Comparison of ENCODE assay signal across 13 cellular contexts in genomic region chr14:65251213-65251612, GRCh38.
DNase-seq lines count a peak whose midpoint lies in the region; ATAC-seq and TF ChIP-seq lines count a peak whose summit lies in the region.
"Had no signal": no experiment of that assay in that cellular context is flagged by ENCODE, and none has a peak within 500 bp of the region (broad histone marks: within the 10 kb centered on the region; RNA-seq: fewer than 3 reads in every experiment).

No MANE protein-coding gene starts in this region.

- dilution Hi-C loops in IMR-90 (cut with HindIII; ENCODE audit: low sequenced_read_pairs, unreplicated experiment) = no loop called here

- no peak overlapping the region for H2BK120ac ChIP-seq in IMR-90 (ENCODE audit: low read depth, low read length)

- H3K9ac ChIP-seq in IMR-90 (ENCODE audit: low read depth, low read length) = no peak overlapping the region
- H3K9ac ChIP-seq: BLaER1 had no signal

- no TSS peak for BruUV-seq in IMR-90 (replicated peaks; lab: Mats Ljungman, UMichigan)

- H3K56ac ChIP-seq in IMR-90 (ENCODE audit: extremely low read depth, insufficient read depth, low read length) = no peak overlapping the region

- H3K4me3 Mint-ChIP-seq in memory B cell = no peak overlapping the region

- no peaks in the 10 kb centered on the region; the same call in 1 of the 2 replicates for H3K9me1 ChIP-seq in IMR-90 (ENCODE audit: insufficient read depth, low read length)

- H3K27me3 ChIP-seq in AG04450 (ENCODE audit: control insufficient read depth, insufficient read depth, low read length) (no peaks in the 10 kb centered on the region), IMR-90 (ENCODE audit: control insufficient read depth, insufficient read depth, low read length) (no peaks in the 10 kb centered on the region)
- H3K27me3 ChIP-seq: BLaER1, MG63 had no signal

- H3K27me3 Mint-ChIP-seq in memory B cell = no peaks in the 10 kb centered on the region

- H3K9me3 ChIP-seq in AG04450 (ENCODE audit: control insufficient read depth, insufficient read depth, low read length) (no peaks in the 10 kb centered on the region; the same call in 1 of the 2 replicates), IMR-90 (ENCODE audit: control insufficient read depth, insufficient read depth, low read length) (no peaks in the 10 kb centered on the region)
- H3K9me3 ChIP-seq: BLaER1, MG63 had no signal

- H3K27ac ChIP-seq in AG04450 (ENCODE audit: low read depth, low read length) (peak overlapping the region; percentile 31), IMR-90 (ENCODE audit: insufficient read depth, low read length) (no peak overlapping the region)
- H3K27ac ChIP-seq: BLaER1 had no signal

- WGBS in IMR-90 (ENCODE audit: extremely low coverage in 2 of 2, insufficient read length in 1 of 2), 2 experiments = no CpG with 5 or more reads among the region's 1 CpG

- H3K9me3 Mint-ChIP-seq in memory B cell = no peaks in the 10 kb centered on the region

- DNase-seq in AG04450 (ENCODE audit: low read depth, low spot score) (peak; percentile 39), IMR-90 (peak; percentile 87), choroid plexus epithelial cell (ENCODE audit: low read depth) (peak; percentile 93), memory B cell (ENCODE audit: low spot score in 2 of 2) (no peak), NCI-H345 treated with DMSO at 0.1 percent for 48 hours (lab: John Stamatoyannopoulos, UW; ENCODE audit: unreplicated experiment) (no peak), NCI-H2081 (lab: John Stamatoyannopoulos, UW) (no peak), HT-29 (ENCODE audit: low spot score) (no peak)
- DNase-seq: amygdala, MG63, NCI-H510A treated with DMSO at 0.1 percent for 48 hours, SHP77 treated with DMSO at 0.1 percent for 48 hours had no signal

- no peak for TF ChIP-seq RAD21 in IMR-90 (IDR thresholded peaks at IDR 0.05; ENCODE audit: low read length)

- H2BK15ac ChIP-seq in IMR-90 (ENCODE audit: low read depth, low read length) = 0 out of 3 replicates have a peak overlapping the region, but pooled peaks have one; percentile 12

- H2BK5ac ChIP-seq in IMR-90 (ENCODE audit: low read depth, low read length, poor library complexity, severe bottlenecking) = no peak overlapping the region

- H3K14ac ChIP-seq in IMR-90 (replicated peaks; ENCODE audit: low read depth, low read length) = no peak overlapping the region

- H3K4me3 ChIP-seq in AG04450 (ENCODE audit: low read depth, low read length) (no peak overlapping the region), IMR-90 (ENCODE audit: insufficient read depth, low read depth, low read length) (no peak overlapping the region), choroid plexus epithelial cell (ENCODE audit: low read depth, low read length) (no peak overlapping the region)
- H3K4me3 ChIP-seq: BLaER1, MG63 had no signal

- no peaks in the 10 kb centered on the region for H3K36me3 ChIP-seq in IMR-90 (ENCODE audit: control insufficient read depth, insufficient read depth, low read length)
- H3K36me3 ChIP-seq: BLaER1, MG63 had no signal

- in situ Hi-C loops in IMR-90 (cut with MboI; ENCODE audit: low sequenced_read_pairs) = no loop called here

- H2AFZ ChIP-seq in IMR-90 (replicated peaks; ENCODE audit: low read length, poor library complexity) = peak overlapping the region; percentile 5

- no peak overlapping the region for H3K23ac ChIP-seq in IMR-90 (ENCODE audit: low read depth, low read length)

- H4K91ac ChIP-seq in IMR-90 (ENCODE audit: insufficient read depth, low read depth, low read length) = no peak overlapping the region

- peak overlapping the region; percentile 51; the same call in 1 of the 2 replicates for H2AK5ac ChIP-seq in IMR-90 (ENCODE audit: low read depth, low read length)

- POLR2A ChIA-PET in AG04450 (lab: Yijun Ruan, JAX) = no interaction called here
- POLR2A ChIA-PET in IMR-90 (lab: Charles Lee; ENCODE audit: unreplicated experiment) = no interaction called here

- no peaks in the 10 kb centered on the region for H4K20me1 ChIP-seq in IMR-90 (ENCODE audit: insufficient read depth, low read length)
- H4K20me1 ChIP-seq: BLaER1 had no signal

- no peak for TF ChIP-seq POLR2A in IMR-90 (IDR thresholded peaks at IDR 0.05; ENCODE audit: low read depth, low read length)

- 0 out of 2 replicates have a peak, but pooled peaks have one; percentile 18 for ATAC-seq in IMR-90 (ENCODE audit: low read depth)
- ATAC-seq in memory B cell (ENCODE audit: low read depth) = no peak
- ATAC-seq in HG02571 (IDR thresholded peaks at IDR 0.05; ENCODE audit: unreplicated experiment) = no peak

- intact Hi-C loops in IMR-90 (cut with micrococcal nuclease) = no loop called here

- H3K4me1 ChIP-seq in IMR-90 (ENCODE audit: control insufficient read depth, insufficient read depth, low read length) = peaks cover 13% of the 10 kb centered on the region
- H3K4me1 ChIP-seq: BLaER1 had no signal

- H3K4me1 Mint-ChIP-seq in memory B cell = peaks cover 20% of the 10 kb centered on the region

- no peaks in the 10 kb centered on the region for H3K79me1 ChIP-seq in IMR-90 (ENCODE audit: low read depth in 1 of 2, low read length in 2 of 2)

- H2AK9ac ChIP-seq in IMR-90 (replicated peaks; ENCODE audit: low read depth, low read length, poor library complexity) = no peak overlapping the region

- no peak overlapping the region for H4K8ac ChIP-seq in IMR-90 (ENCODE audit: low read depth in 2 of 2, low read length in 2 of 2)

- CTCF ChIA-PET in AG04450 (lab: Charles Lee) (no interaction called here), IMR-90 (lab: Yijun Ruan, JAX) (no interaction called here)

- TF ChIP-seq CTCF in AG04450 (IDR thresholded peaks at IDR 0.05; ENCODE audit: low read depth, low read length) (no peak), IMR-90 (conservative IDR thresholded peaks at IDR 0.05; ENCODE audit: low read depth, low read length) (no peak), choroid plexus epithelial cell (conservative IDR thresholded peaks at IDR 0.05; ENCODE audit: low read depth, low read length) (no peak)

- H4K5ac ChIP-seq in IMR-90 (ENCODE audit: low read depth, low read length) = no peak overlapping the region

- H3K27ac Mint-ChIP-seq in memory B cell = peak overlapping the region; percentile 26

- peaks cover 23% of the 10 kb centered on the region for H3K36me3 Mint-ChIP-seq in memory B cell

- no peak overlapping the region for H3K18ac ChIP-seq in IMR-90 (ENCODE audit: low read depth, low read length)

- no peak overlapping the region for H3K4ac ChIP-seq in IMR-90 (ENCODE audit: low read depth, low read length)

- no peak overlapping the region for H3K4me2 ChIP-seq in IMR-90 (ENCODE audit: low read depth, low read length)
- H3K4me2 ChIP-seq: BLaER1 had no signal

- no peak overlapping the region for H2BK20ac ChIP-seq in IMR-90 (ENCODE audit: low read depth, low read length)

TF ChIP-seq in IMR-90, 13 proteins besides CTCF, POLR2A, EP300 and RAD21:
- TF ChIP-seq NFE2L2 (IDR thresholded peaks at IDR 0.05; ENCODE audit: low read depth, low read length) (no peak), SMC3 (IDR thresholded peaks at IDR 0.05; ENCODE audit: low read depth, low read length) (no peak), CEBPB (IDR thresholded peaks at IDR 0.05; ENCODE audit: low read depth, low read length) (peak; percentile 96), FOS (IDR thresholded peaks at IDR 0.05; ENCODE audit: low read depth, low read length) (peak; percentile 54; the same call in 1 of the 2 replicates), USF2 (IDR thresholded peaks at IDR 0.05; ENCODE audit: low read depth, low read length) (no peak)
TF ChIP-seq in IMR-90: peak in this region for 2.

Comparison
In these comparisons a context has a peak if more than half of its experiments do, and no peak if none do; other contexts are left out.
1. DNase-seq: peak in AG04450 (single experiment), IMR-90 (single experiment) and choroid plexus epithelial cell (single experiment); none in memory B cell (0 of 2), NCI-H345 treated with DMSO at 0.1 percent for 48 hours (single experiment), NCI-H2081 (0 of 2) and HT-29 (single experiment).